1 cellular context compared by ENCODE assay signal in genomic region chr19:7224205-7224833, GRCh38.
TF ChIP-seq lines count a peak whose summit lies in the region.

No MANE protein-coding gene starts in this region.

TF ChIP-seq in GM12878, 131 proteins besides CTCF, POLR2A, EP300 and RAD21 (continued from another document):
- TF ChIP-seq MLLT1 (IDR thresholded peaks at IDR 0.05) = 0 out of 2 replicates have a peak, but pooled peaks have one; percentile 54
- TF ChIP-seq EED (IDR thresholded peaks at IDR 0.05; ENCODE audit: low read depth) = no peak
- TF ChIP-seq POLR2AphosphoS2 (IDR thresholded peaks at IDR 0.05; ENCODE audit: low read depth, low read length) = no peak
- TF ChIP-seq JUND (IDR thresholded peaks at IDR 0.05; ENCODE audit: low read depth, low read length) = no peak
- TF ChIP-seq HCFC1 (IDR thresholded peaks at IDR 0.05; ENCODE audit: low read length) = no peak
- no peak for TF ChIP-seq IRF5 (IDR thresholded peaks at IDR 0.05; ENCODE audit: borderline replicate concordance)
TF ChIP-seq in GM12878: peak in this region for 9.
